In the genomic region with DNA sequence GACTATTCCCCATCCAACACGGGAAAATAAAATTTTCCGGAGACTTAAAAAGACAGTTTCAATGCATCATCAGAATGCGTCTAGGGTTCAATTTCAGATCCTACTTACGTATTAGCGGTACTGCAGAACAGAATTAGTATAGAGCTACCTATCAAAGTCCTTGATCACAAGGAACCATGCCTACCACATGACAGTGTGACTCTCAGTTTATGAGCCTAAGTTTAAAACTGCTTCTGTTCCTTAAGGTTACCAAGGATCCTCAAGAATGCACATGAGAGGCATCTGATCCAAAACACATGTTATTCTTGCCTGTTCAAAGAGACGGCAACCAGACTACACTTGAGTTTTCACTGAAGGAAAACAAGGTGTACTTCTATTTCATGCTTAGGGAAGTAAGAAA, we compare ENCODE assay signal across 28 cellular contexts.
"Had no signal": no experiment of that assay in that cellular context is flagged by ENCODE, and none has a peak within 500 bp of the region (broad histone marks: within the 10 kb centered on the region; RNA-seq: fewer than 3 reads in every experiment).

No MANE protein-coding gene starts in this region.

- H3K9me3 ChIP-seq: adrenal gland, body of pancreas, esophagus muscularis mucosa, heart left ventricle, ovary, testis had no signal

- H3K27me3 ChIP-seq: adrenal gland, body of pancreas, esophagus muscularis mucosa, foreskin keratinocyte, heart left ventricle, ovary, testis had no signal

- ATAC-seq: body of pancreas; foreskin keratinocyte; heart left ventricle; sciatic nerve; stimulated activated naive CD8-positive, alpha-beta T cell treated with anti-CD3 and anti-CD28 coated beads, Interleukin-15, Interleukin-2, amounts not matched to agents 100 U/mL and 50 U/mL, for 24 hours had no signal

- DNase-seq: activated CD4-positive, alpha-beta T cell treated with anti-CD3 and anti-CD28 coated beads for 4 hours; activated CD4-positive, alpha-beta T cell treated with anti-CD3 and anti-CD28 coated beads, Interleukin-2, amount 50 U/mL, for 4 hours; activated effector memory CD4-positive, alpha-beta T cell treated with Interleukin-2 at 50 U/mL for 16 hours; activated naive CD4-positive, alpha-beta T cell treated with anti-CD3 and anti-CD28 coated beads for 36 hours; activated naive CD8-positive, alpha-beta T cell treated with anti-CD3 and anti-CD28 coated beads for 36 hours; activated T-cell treated with anti-CD3 and anti-CD28 coated beads for 4 hours; adrenal gland; aorta; body of pancreas; dermis blood vessel endothelial cell; effector CD4-positive, alpha-beta T cell; foreskin keratinocyte; heart left ventricle; hypothalamus; immature natural killer cell; kidney; left colon; mammary epithelial cell; naive thymus-derived CD4-positive, alpha-beta T cell; ovary; stimulated activated CD4-positive, alpha-beta T cell treated with anti-CD3 and anti-CD28 coated beads, Interleukin-12 subunit alpha, Interleukin-12 subunit beta, amount 100 ng/mL, for 4 hours; stimulated activated CD4-positive, alpha-beta T cell treated with anti-CD3 and anti-CD28 coated beads, Interleukin-4, amount 100 ng/mL, for 1 hour; stimulated activated naive CD8-positive, alpha-beta T cell treated with anti-CD3 and anti-CD28 coated beads, Interleukin-15, Interleukin-2, amounts not matched to agents 100 U/mL and 50 U/mL, for 24 hours; testis; trophoblast cell had no signal

- H3K36me3 ChIP-seq: adrenal gland, esophagus muscularis mucosa, heart left ventricle, ovary had no signal

- H3K27ac ChIP-seq: adrenal gland, body of pancreas, esophagus muscularis mucosa, foreskin keratinocyte, heart left ventricle, ovary, skin epidermis, testis had no signal

- H3K4me1 ChIP-seq: adrenal gland, body of pancreas, foreskin keratinocyte, heart left ventricle, testis had no signal

- H3K4me3 ChIP-seq: adrenal gland, body of pancreas, esophagus muscularis mucosa, heart left ventricle, ovary, skin epidermis, testis had no signal
